8 cellular contexts compared by ENCODE assay signal in the genomic region with DNA sequence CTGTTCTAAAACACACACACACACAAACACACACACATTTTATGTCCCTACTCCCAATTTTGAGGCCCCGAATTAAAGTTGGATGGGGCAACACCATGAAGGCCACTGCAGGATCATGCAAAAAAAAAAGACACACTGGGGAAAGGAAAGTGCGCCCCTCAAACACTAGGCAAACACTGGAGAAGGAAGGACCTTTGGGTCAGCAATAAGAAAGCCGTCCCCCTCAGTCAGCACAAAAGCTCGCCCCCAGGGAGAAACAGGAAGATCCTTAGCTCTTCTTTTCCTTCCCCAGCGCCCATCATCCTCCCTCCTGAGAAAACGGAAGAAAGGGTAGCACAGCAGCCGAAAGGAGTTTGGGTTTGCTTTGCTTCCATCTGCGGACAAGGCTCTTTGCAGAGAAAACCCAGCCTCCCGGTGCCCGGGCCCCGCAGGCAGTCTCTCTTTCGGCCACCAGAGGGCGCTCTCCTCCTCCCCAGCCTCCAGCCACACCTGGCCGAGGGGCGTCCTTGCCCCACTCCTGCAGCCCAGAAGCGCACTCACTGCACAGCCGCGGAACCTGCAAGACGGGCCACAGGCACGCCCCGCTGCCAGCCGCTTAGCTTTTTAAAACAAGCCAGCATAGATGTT.
DNase-seq lines count a peak whose midpoint lies in the region; ATAC-seq lines count a peak whose summit lies in the region.

No MANE protein-coding gene starts in this region.

- DNase-seq in AG08396 (ENCODE audit: low spot score) (peak; percentile 85), NCI-H524 (lab: John Stamatoyannopoulos, UW) (peak; percentile 46 to 66), medulla oblongata (ENCODE audit: extremely low spot score) (peak; percentile 70)
- DNase-seq in activated CD8-positive, alpha-beta memory T cell treated with anti-CD3 and anti-CD28 coated beads for 1 hour (ENCODE audit: extremely low read depth in 1 of 2, low read depth in 1 of 2): peak; percentile 21 to 54
- DNase-seq in effector memory CD4-positive, alpha-beta T cell: peak; percentile 9 to 39 (median 12)
- peak; percentile 45 for DNase-seq in stimulated activated CD8-positive, alpha-beta memory T cell treated with anti-CD3 and anti-CD28 coated beads, Interleukin-12 subunit alpha, Interleukin-12 subunit beta, amount 100 ng/mL, for 1 hour (ENCODE audit: low read depth)

- H3K4me1 ChIP-seq in effector memory CD4-positive, alpha-beta T cell (ENCODE audit: control insufficient read depth, insufficient read depth, low read length, poor library complexity, severe bottlenecking): no peaks in the 10 kb centered on the region

- H3K27ac ChIP-seq in effector memory CD4-positive, alpha-beta T cell (ENCODE audit: insufficient read depth, low read length, poor library complexity, severe bottlenecking): no peak overlapping the region

- no peaks in the 10 kb centered on the region for H3K9me3 ChIP-seq in effector memory CD4-positive, alpha-beta T cell (ENCODE audit: control insufficient read depth, low read length)

- H3K4me3 ChIP-seq in effector memory CD4-positive, alpha-beta T cell (ENCODE audit: insufficient read depth, low read depth, low read length, poor library complexity, severe bottlenecking): no peak overlapping the region

- ATAC-seq in GM18870 (IDR thresholded peaks at IDR 0.05; ENCODE audit: unreplicated experiment): peak; percentile 79
- ATAC-seq in HG03103 (IDR thresholded peaks at IDR 0.05; ENCODE audit: low read depth, unreplicated experiment): peak; percentile 85

- H3K27me3 ChIP-seq in effector memory CD4-positive, alpha-beta T cell (replicated peaks; ENCODE audit: control insufficient read depth, insufficient read depth, low read length, poor library complexity, severe bottlenecking): peaks cover 2% of the 10 kb centered on the region

- H3K36me3 ChIP-seq in effector memory CD4-positive, alpha-beta T cell (ENCODE audit: control insufficient read depth, insufficient read depth, low read length): no peaks in the 10 kb centered on the region

Comparison
In these comparisons a context has a peak if more than half of its experiments do, and no peak if none do; other contexts are left out.
1. DNase-seq: peak in every context shown above with its lines; median percentile 85 in AG08396; 70 in medulla oblongata; 56 in NCI-H524; 45 in stimulated activated CD8-positive, alpha-beta memory T cell treated with anti-CD3 and anti-CD28 coated beads, Interleukin-12 subunit alpha, Interleukin-12 subunit beta, amount 100 ng/mL, for 1 hour; 38 in activated CD8-positive, alpha-beta memory T cell treated with anti-CD3 and anti-CD28 coated beads for 1 hour; 12 in effector memory CD4-positive, alpha-beta T cell.